8 cellular contexts compared by ENCODE assay signal in the genomic region with DNA sequence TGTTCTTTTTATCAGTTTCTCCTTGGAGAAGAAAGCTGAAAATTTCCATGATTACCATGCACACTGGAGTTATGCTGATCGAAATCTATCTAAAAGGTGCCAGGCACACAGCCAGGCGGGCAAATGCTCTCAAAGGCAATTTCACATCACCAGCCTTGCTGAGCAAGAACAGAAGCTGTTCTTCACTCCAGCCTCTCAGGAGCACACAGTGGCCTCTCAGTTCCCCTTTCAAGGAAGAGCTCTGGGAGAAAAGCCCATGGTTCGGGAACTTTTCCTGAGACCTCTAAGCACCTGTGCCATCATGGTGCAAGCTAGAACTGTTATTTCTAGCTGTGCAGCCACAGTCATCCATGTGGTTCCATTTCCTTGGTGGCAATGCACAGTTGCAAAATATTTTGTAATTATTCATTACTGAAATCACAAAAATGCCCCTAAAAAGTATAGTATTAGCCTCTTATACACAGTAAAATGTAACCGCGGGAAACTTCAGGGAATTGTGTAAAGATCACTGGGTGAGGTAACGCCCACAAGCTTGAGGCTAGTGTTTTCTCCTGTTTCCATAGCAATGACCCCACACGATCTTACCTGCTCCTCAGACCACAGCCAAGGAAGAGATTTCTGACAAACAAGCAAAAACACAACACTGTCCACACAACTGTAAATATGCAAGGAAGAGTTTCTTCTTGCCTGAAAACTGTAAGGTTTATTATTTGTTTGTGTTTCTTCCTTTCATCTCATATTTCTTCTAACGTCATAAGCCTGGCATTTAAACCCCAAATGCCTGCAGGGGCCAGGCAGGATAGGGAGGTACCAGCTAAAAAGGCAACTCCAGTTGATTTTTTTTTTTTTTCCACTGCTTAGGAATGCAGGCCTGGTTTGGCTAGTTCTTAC.
DNase-seq lines count a peak whose midpoint lies in the region; ATAC-seq and TF ChIP-seq lines count a peak whose summit lies in the region.

No MANE protein-coding gene starts in this region.

- ATAC-seq in HG03469 (IDR thresholded peaks at IDR 0.05; ENCODE audit: unreplicated experiment) (no peak), HG02642 (IDR thresholded peaks at IDR 0.05; ENCODE audit: poor library complexity, unreplicated experiment) (no peak), HG02623 (IDR thresholded peaks at IDR 0.05; ENCODE audit: unreplicated experiment) (no peak)

- peak overlapping the region; percentile 15 for H3K27ac ChIP-seq in cingulate gyrus (ENCODE audit: low read depth, low read length)

- peaks cover 4% of the 10 kb centered on the region for H3K9me3 Mint-ChIP-seq in mesothelial cell of epicardium

- peak overlapping the region; percentile 97 for H3K27ac Mint-ChIP-seq in mesothelial cell of epicardium

- H3K27me3 Mint-ChIP-seq in mesothelial cell of epicardium (ENCODE audit: low read depth) = no peaks in the 10 kb centered on the region

- H3K36me3 Mint-ChIP-seq in mesothelial cell of epicardium = no peaks in the 10 kb centered on the region

- no peak for TF ChIP-seq CTCF in mesothelial cell of epicardium (IDR thresholded peaks at IDR 0.05; ENCODE audit: unreplicated experiment)

- DNase-seq in DMS53 (lab: John Stamatoyannopoulos, UW) (peak; percentile 53), DMS53 treated with DMSO at 0.1 percent for 48 hours (lab: John Stamatoyannopoulos, UW; ENCODE audit: unreplicated experiment) (no peak), NCI-H69 (lab: John Stamatoyannopoulos, UW) (peak; percentile 40), mesothelial cell of epicardium (ENCODE audit: low spot score in 2 of 2, unreplicated experiment in 2 of 2) (no peak)

- H3K4me3 Mint-ChIP-seq in mesothelial cell of epicardium = peak overlapping the region; percentile 22

- peaks cover 50% of the 10 kb centered on the region for H3K4me1 Mint-ChIP-seq in mesothelial cell of epicardium

Comparison
In these comparisons a context has a peak if more than half of its experiments do, and no peak if none do; other contexts are left out.
1. DNase-seq: peak in DMS53 (single experiment) and NCI-H69 (single experiment); none in DMS53 treated with DMSO at 0.1 percent for 48 hours (single experiment) and mesothelial cell of epicardium (0 of 2).